1 cellular context compared by ENCODE assay signal in the genomic region with DNA sequence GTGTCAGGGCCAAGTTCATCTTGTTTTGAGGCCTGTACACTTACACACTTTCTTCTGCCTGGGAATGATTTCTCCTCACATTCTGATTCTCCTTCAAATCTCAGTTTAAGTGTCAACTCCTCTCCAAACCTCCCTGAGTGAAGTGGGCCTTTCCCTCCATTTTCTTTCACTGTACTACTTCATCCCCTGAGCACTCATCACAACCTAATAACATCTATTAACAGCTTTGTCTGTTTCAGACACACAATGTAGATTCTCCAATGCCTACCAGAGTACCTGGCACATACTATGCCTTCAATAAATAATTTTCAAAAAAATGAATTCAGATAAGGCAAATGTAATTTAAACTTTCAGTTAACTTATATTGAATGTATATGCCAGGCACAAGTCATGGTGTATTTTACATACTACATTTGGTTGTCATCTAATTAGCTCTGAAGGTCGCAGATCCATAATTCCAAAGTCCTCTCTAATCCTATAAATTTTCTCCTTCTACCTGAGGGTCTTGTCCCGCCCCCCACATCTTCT.
TF ChIP-seq lines count a peak whose summit lies in the region.

No MANE protein-coding gene starts in this region.

TF ChIP-seq in HepG2, 621 proteins besides CTCF, POLR2A, EP300 and RAD21 (continued from another document):
- no peak for TF ChIP-seq ZBTB4 (CRISPR knock-in tag; IDR thresholded peaks at IDR 0.05; ENCODE audit: borderline replicate concordance)
- 0 out of 2 replicates have a peak, but pooled peaks have one; percentile 4 for TF ChIP-seq SMAD1 (CRISPR knock-in tag; IDR thresholded peaks at IDR 0.05; ENCODE audit: borderline replicate concordance, low read depth)
- TF ChIP-seq SNAI1 (CRISPR knock-in tag; IDR thresholded peaks at IDR 0.05; ENCODE audit: borderline replicate concordance): no peak
- TF ChIP-seq KAT7 (CRISPR knock-in tag; IDR thresholded peaks at IDR 0.05; ENCODE audit: borderline replicate concordance): no peak
- no peak for TF ChIP-seq ZNF790 (CRISPR knock-in tag; IDR thresholded peaks at IDR 0.05; ENCODE audit: borderline replicate concordance)
- TF ChIP-seq ZNF235 (CRISPR knock-in tag; IDR thresholded peaks at IDR 0.05; ENCODE audit: borderline replicate concordance): no peak
- TF ChIP-seq NR2F1 (CRISPR knock-in tag; IDR thresholded peaks at IDR 0.05): peak in 1 of 2 experiments; percentile 18; a peak in 1 of 4 replicates
- no peak for TF ChIP-seq ZFP41 (CRISPR knock-in tag; IDR thresholded peaks at IDR 0.05; ENCODE audit: borderline replicate concordance)
- TF ChIP-seq, protein P1, sequence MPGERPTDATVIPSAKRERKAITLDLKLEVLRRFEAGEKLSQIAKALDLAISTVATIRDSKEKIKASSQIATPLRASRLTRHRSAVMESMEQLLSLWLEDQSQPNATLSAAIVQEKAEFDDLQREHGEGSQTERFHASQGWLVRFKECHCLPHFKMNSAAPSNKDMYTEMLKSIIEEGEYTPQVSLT (CRISPR knock-in tag; IDR thresholded peaks at IDR 0.05; ENCODE audit: borderline replicate concordance, low read depth): no peak
- TF ChIP-seq ZBTB33 (CRISPR knock-in tag; IDR thresholded peaks at IDR 0.05): no peak
- TF ChIP-seq, protein P2, sequence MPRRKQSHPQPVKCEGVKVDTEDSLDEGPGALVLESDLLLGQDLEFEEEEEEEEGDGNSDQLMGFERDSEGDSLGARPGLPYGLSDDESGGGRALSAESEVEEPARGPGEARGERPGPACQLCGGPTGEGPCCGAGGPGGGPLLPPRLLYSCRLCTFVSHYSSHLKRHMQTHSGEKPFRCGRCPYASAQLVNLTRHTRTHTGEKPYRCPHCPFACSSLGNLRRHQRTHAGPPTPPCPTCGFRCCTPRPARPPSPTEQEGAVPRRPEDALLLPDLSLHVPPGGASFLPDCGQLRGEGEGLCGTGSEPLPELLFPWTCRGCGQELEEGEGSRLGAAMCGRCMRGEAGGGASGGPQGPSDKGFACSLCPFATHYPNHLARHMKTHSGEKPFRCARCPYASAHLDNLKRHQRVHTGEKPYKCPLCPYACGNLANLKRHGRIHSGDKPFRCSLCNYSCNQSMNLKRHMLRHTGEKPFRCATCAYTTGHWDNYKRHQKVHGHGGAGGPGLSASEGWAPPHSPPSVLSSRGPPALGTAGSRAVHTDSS (CRISPR knock-in tag; conservative IDR thresholded peaks at IDR 0.05): no peak
- TF ChIP-seq XRCC5 (optimal IDR thresholded peaks at IDR 0.05; ENCODE audit: low read length): no peak
- no peak for TF ChIP-seq MZF1 (CRISPR knock-in tag; IDR thresholded peaks at IDR 0.05; ENCODE audit: borderline replicate concordance)
- TF ChIP-seq PAF1 (CRISPR knock-in tag; IDR thresholded peaks at IDR 0.05): no peak
- TF ChIP-seq, protein P3, sequence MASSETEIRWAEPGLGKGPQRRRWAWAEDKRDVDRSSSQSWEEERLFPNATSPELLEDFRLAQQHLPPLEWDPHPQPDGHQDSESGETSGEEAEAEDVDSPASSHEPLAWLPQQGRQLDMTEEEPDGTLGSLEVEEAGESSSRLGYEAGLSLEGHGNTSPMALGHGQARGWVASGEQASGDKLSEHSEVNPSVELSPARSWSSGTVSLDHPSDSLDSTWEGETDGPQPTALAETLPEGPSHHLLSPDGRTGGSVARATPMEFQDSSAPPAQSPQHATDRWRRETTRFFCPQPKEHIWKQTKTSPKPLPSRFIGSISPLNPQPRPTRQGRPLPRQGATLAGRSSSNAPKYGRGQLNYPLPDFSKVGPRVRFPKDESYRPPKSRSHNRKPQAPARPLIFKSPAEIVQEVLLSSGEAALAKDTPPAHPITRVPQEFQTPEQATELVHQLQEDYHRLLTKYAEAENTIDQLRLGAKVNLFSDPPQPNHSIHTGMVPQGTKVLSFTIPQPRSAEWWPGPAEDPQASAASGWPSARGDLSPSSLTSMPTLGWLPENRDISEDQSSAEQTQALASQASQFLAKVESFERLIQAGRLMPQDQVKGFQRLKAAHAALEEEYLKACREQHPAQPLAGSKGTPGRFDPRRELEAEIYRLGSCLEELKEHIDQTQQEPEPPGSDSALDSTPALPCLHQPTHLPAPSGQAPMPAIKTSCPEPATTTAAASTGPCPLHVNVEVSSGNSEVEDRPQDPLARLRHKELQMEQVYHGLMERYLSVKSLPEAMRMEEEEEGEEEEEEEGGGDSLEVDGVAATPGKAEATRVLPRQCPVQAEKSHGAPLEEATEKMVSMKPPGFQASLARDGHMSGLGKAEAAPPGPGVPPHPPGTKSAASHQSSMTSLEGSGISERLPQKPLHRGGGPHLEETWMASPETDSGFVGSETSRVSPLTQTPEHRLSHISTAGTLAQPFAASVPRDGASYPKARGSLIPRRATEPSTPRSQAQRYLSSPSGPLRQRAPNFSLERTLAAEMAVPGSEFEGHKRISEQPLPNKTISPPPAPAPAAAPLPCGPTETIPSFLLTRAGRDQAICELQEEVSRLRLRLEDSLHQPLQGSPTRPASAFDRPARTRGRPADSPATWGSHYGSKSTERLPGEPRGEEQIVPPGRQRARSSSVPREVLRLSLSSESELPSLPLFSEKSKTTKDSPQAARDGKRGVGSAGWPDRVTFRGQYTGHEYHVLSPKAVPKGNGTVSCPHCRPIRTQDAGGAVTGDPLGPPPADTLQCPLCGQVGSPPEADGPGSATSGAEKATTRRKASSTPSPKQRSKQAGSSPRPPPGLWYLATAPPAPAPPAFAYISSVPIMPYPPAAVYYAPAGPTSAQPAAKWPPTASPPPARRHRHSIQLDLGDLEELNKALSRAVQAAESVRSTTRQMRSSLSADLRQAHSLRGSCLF (CRISPR knock-in tag; IDR thresholded peaks at IDR 0.05; ENCODE audit: borderline replicate concordance): no peak
- no peak for TF ChIP-seq CBX5 (CRISPR knock-in tag; IDR thresholded peaks at IDR 0.05; ENCODE audit: borderline replicate concordance)
